ENCODE assay signal across 8 cellular contexts in genomic region chr5:177496111-177497010, GRCh38. TPM values are rescaled to one million over a fixed set of nuclear protein-coding genes. Genes with fewer than 3 reads are reported as not detected.
DNase-seq lines count a peak whose midpoint lies in the region; ATAC-seq lines count a peak whose summit lies in the region.

No MANE protein-coding gene starts in this region.

- no peak for DNase-seq in activated CD4-positive, alpha-beta T cell treated with anti-CD3 and anti-CD28 coated beads, Interleukin-2, amount 10 ng/mL, durations not matched to agents 24 days and 14 days
- DNase-seq in activated CD4-positive, alpha-beta T cell treated with anti-CD3 and anti-CD28 coated beads for 4 hours: no peak
- DNase-seq in NCI-H1105 (lab: John Stamatoyannopoulos, UW) (peak; percentile 28), Right ventricle myocardium inferior (ENCODE audit: missing footprints) (peak; percentile 90), trophoblast cell (peak; percentile 59 to 62), cerebellum (ENCODE audit: low spot score) (no peak)
- DNase-seq in activated T-cell treated with anti-CD3 and anti-CD28 coated beads, Interleukin-2, amount 50 U/mL, for 72 hours: peak; percentile 37 to 52

- peak overlapping the region; percentile 89 for H3K4ac ChIP-seq in trophoblast cell (ENCODE audit: low read depth, low read length)

- peak overlapping the region; percentile 95 for H3K9ac ChIP-seq in trophoblast cell (ENCODE audit: low read length)

- H3K9me3 Mint-ChIP-seq in activated CD4-positive, alpha-beta T cell treated with anti-CD3 and anti-CD28 coated beads, Interleukin-2, amount 10 ng/mL, durations not matched to agents 24 days and 14 days: no peaks in the 10 kb centered on the region
- no peaks in the 10 kb centered on the region for H3K9me3 Mint-ChIP-seq in activated T-cell treated with anti-CD3 and anti-CD28 coated beads, Interleukin-2, amount 50 U/mL, for 72 hours

- H3K4me3 ChIP-seq in trophoblast cell (ENCODE audit: low read depth, low read length): peak overlapping the region; percentile 76

- H2BK120ac ChIP-seq in trophoblast cell (ENCODE audit: insufficient read depth, low read length, poor library complexity): peak overlapping the region; percentile 97

- no peak overlapping the region for H3K23ac ChIP-seq in trophoblast cell (ENCODE audit: low read length)

- H3K18ac ChIP-seq in trophoblast cell (ENCODE audit: low read length): peak overlapping the region; percentile 95

- H3K79me2 ChIP-seq in trophoblast cell (ENCODE audit: control insufficient read depth, insufficient read depth, low read length, poor library complexity): peaks cover 21% of the 10 kb centered on the region

- peak overlapping the region; percentile 97 for H3K27ac ChIP-seq in trophoblast cell (ENCODE audit: low read depth, low read length)

- H2AK5ac ChIP-seq in trophoblast cell (ENCODE audit: low read length): peak overlapping the region; percentile 81

- peaks cover 8% of the 10 kb centered on the region for H3K36me3 Mint-ChIP-seq in activated CD4-positive, alpha-beta T cell treated with anti-CD3 and anti-CD28 coated beads, Interleukin-2, amount 10 ng/mL, durations not matched to agents 24 days and 14 days (ENCODE audit: low read depth)
- H3K36me3 Mint-ChIP-seq in activated T-cell treated with anti-CD3 and anti-CD28 coated beads, Interleukin-2, amount 50 U/mL, for 72 hours (ENCODE audit: insufficient read depth in 2 of 2): peaks cover 0 to under 1% of the 10 kb centered on the region in 2 donors

- H3K27me3 Mint-ChIP-seq in activated CD4-positive, alpha-beta T cell treated with anti-CD3 and anti-CD28 coated beads, Interleukin-2, amount 10 ng/mL, durations not matched to agents 24 days and 14 days: peaks cover 21% of the 10 kb centered on the region
- peaks cover 25% of the 10 kb centered on the region for H3K27me3 Mint-ChIP-seq in activated T-cell treated with anti-CD3 and anti-CD28 coated beads, Interleukin-2, amount 50 U/mL, for 72 hours (ENCODE audit: low read depth)

- H3K27ac Mint-ChIP-seq in activated CD4-positive, alpha-beta T cell treated with anti-CD3 and anti-CD28 coated beads, Interleukin-2, amount 10 ng/mL, durations not matched to agents 24 days and 14 days: peak overlapping the region; percentile 75
- no peak overlapping the region for H3K27ac Mint-ChIP-seq in activated T-cell treated with anti-CD3 and anti-CD28 coated beads, Interleukin-2, amount 50 U/mL, for 72 hours

- no peaks in the 10 kb centered on the region for H3K9me3 ChIP-seq in trophoblast cell (ENCODE audit: insufficient read depth, low read depth, low read length)

- peak overlapping the region; percentile 89 for H3K4me3 Mint-ChIP-seq in activated CD4-positive, alpha-beta T cell treated with anti-CD3 and anti-CD28 coated beads, Interleukin-2, amount 10 ng/mL, durations not matched to agents 24 days and 14 days
- H3K4me3 Mint-ChIP-seq in activated T-cell treated with anti-CD3 and anti-CD28 coated beads, Interleukin-2, amount 50 U/mL, for 72 hours: peak overlapping the region; percentile 84 to 85

- peaks cover 35% of the 10 kb centered on the region for H3K4me1 Mint-ChIP-seq in activated CD4-positive, alpha-beta T cell treated with anti-CD3 and anti-CD28 coated beads, Interleukin-2, amount 10 ng/mL, durations not matched to agents 24 days and 14 days
- H3K4me1 Mint-ChIP-seq in activated T-cell treated with anti-CD3 and anti-CD28 coated beads, Interleukin-2, amount 50 U/mL, for 72 hours (ENCODE audit: low read depth): peaks cover 37% of the 10 kb centered on the region

- H2AFZ ChIP-seq in trophoblast cell (ENCODE audit: insufficient read depth, low read length, poor library complexity): peak overlapping the region; percentile 64

- peaks cover 39 to 41% of the 10 kb centered on the region in 2 experiments for H3K36me3 ChIP-seq in trophoblast cell (ENCODE audit: control insufficient read depth in 1 of 2, insufficient read depth in 2 of 2, low read length in 2 of 2)

- H4K8ac ChIP-seq in trophoblast cell (ENCODE audit: low read depth, low read length): peak overlapping the region; percentile 91

- peaks cover 42 to 56% of the 10 kb centered on the region in 2 experiments for H3K4me1 ChIP-seq in trophoblast cell (ENCODE audit: control insufficient read depth in 1 of 2, insufficient read depth in 2 of 2, low read length in 2 of 2)

- peak overlapping the region; percentile 44 for H2BK12ac ChIP-seq in trophoblast cell (ENCODE audit: low read length)

- peak in 1 of 2 donors; percentile 18 for ATAC-seq in activated T-cell treated with anti-CD3 and anti-CD28 coated beads, Interleukin-2, amount 50 U/mL, for 72 hours (replicated peaks in 1 of 2)
- ATAC-seq in Right ventricle myocardium inferior: peak; percentile 62
- no peak for ATAC-seq in HG02938 (IDR thresholded peaks at IDR 0.05; ENCODE audit: unreplicated experiment)

- H4K12ac ChIP-seq in trophoblast cell (ENCODE audit: low read depth, low read length): peak overlapping the region; percentile 84

- no peaks in the 10 kb centered on the region for H3K27me3 ChIP-seq in trophoblast cell (ENCODE audit: insufficient read depth, low read length)

- H3K14ac ChIP-seq in trophoblast cell (ENCODE audit: low read length): peak overlapping the region; percentile 97

- H3K79me1 ChIP-seq in trophoblast cell (ENCODE audit: low read length): peaks cover 44% of the 10 kb centered on the region

- H2BK5ac ChIP-seq in trophoblast cell (ENCODE audit: low read depth, low read length, poor library complexity): peak overlapping the region; percentile 96

- H4K91ac ChIP-seq in trophoblast cell (ENCODE audit: low read depth, low read length): peak overlapping the region; percentile 98

- peak overlapping the region; percentile 75 for H3K4me2 ChIP-seq in trophoblast cell (ENCODE audit: low read length)

- no CpG with 5 or more reads among the region's 31 CpGs for WGBS in trophoblast cell (ENCODE audit: extremely low coverage, insufficient coverage, insufficient read length)

- intact Hi-C loops in activated CD4-positive, alpha-beta T cell treated with anti-CD3 and anti-CD28 coated beads, Interleukin-2, amount 10 ng/mL, durations not matched to agents 24 days and 14 days (cut with micrococcal nuclease): loop anchor here (1.0 to 2.0 kb wide), 7 partner anchors 18 to 362 kb away; partner anchors contain the start of gene GRK6
- intact Hi-C loops in Right ventricle myocardium inferior (cut with DNase I): loop anchor here (1.0 kb wide), 2 partner anchors 17 to 70 kb away; partner anchors contain the start of gene GRK6

RNA-seq across cellular contexts. Expression of gene PDLIM7, which starts 1.0 kb away (rescaled TPM):
- total RNA-seq in activated CD4-positive, alpha-beta T cell treated with anti-CD3 and anti-CD28 coated beads, Interleukin-2, amount 10 ng/mL, durations not matched to agents 24 days and 14 days: 64.9 and 65.3 TPM in 2 replicates
- 10 to 100 TPM; 87.5 to 93.9 TPM for total RNA-seq in activated T-cell treated with anti-CD3 and anti-CD28 coated beads, Interleukin-2, amount 50 U/mL, for 72 hours
- 43.1 TPM for total RNA-seq in Right ventricle myocardium inferior
- polyA plus RNA-seq in trophoblast cell (2013): 220 and 227 TPM in 2 replicates
- total RNA-seq in cerebellum: 10.4 TPM

RNA-seq across cellular contexts. Expression of gene DOK3, which starts 13.3 kb away (rescaled TPM):
- 4.5 and 5.2 TPM in 2 replicates for total RNA-seq in activated CD4-positive, alpha-beta T cell treated with anti-CD3 and anti-CD28 coated beads, Interleukin-2, amount 10 ng/mL, durations not matched to agents 24 days and 14 days
- 1 to 10 TPM; 4.0 to 5.7 TPM for total RNA-seq in activated T-cell treated with anti-CD3 and anti-CD28 coated beads, Interleukin-2, amount 50 U/mL, for 72 hours
- total RNA-seq in Right ventricle myocardium inferior (4.4 TPM), cerebellum (6.4 TPM)
- 2.4 and 2.5 TPM in 2 replicates for polyA plus RNA-seq in trophoblast cell (2013)

RNA-seq across cellular contexts. Expression of gene DDX41, which starts 20.4 kb away (rescaled TPM):
- 157 and 172 TPM in 2 replicates for total RNA-seq in activated CD4-positive, alpha-beta T cell treated with anti-CD3 and anti-CD28 coated beads, Interleukin-2, amount 10 ng/mL, durations not matched to agents 24 days and 14 days
- 100 to 1,000 TPM in 1 of 2 donors, 10 to 100 TPM in 1; 89.2 to 117 TPM for total RNA-seq in activated T-cell treated with anti-CD3 and anti-CD28 coated beads, Interleukin-2, amount 50 U/mL, for 72 hours
- total RNA-seq in Right ventricle myocardium inferior (30.1 TPM), cerebellum (50.5 TPM)
- 56.2 and 62.3 TPM in 2 replicates for polyA plus RNA-seq in trophoblast cell (2013)

RNA-seq across cellular contexts. Expression of gene DBN1, which starts 22.9 kb away (rescaled TPM):
- total RNA-seq in activated CD4-positive, alpha-beta T cell treated with anti-CD3 and anti-CD28 coated beads, Interleukin-2, amount 10 ng/mL, durations not matched to agents 24 days and 14 days: 22.0 and 23.5 TPM in 2 replicates
- 10 to 100 TPM; 69.5 to 98.8 TPM for total RNA-seq in activated T-cell treated with anti-CD3 and anti-CD28 coated beads, Interleukin-2, amount 50 U/mL, for 72 hours
- 32.2 TPM for total RNA-seq in Right ventricle myocardium inferior
- polyA plus RNA-seq in trophoblast cell (2013): 206 and 211 TPM in 2 replicates
- 139 TPM for total RNA-seq in cerebellum

RNA-seq across cellular contexts. Expression of gene PRR7, which starts 49.7 kb away (rescaled TPM):
- 13.6 TPM in 2 replicates for total RNA-seq in activated CD4-positive, alpha-beta T cell treated with anti-CD3 and anti-CD28 coated beads, Interleukin-2, amount 10 ng/mL, durations not matched to agents 24 days and 14 days
- total RNA-seq in activated T-cell treated with anti-CD3 and anti-CD28 coated beads, Interleukin-2, amount 50 U/mL, for 72 hours: 10 to 100 TPM; 12.1 to 16.0 TPM
- 1.4 TPM for total RNA-seq in Right ventricle myocardium inferior
- polyA plus RNA-seq in trophoblast cell (2013): 1.7 and 1.9 TPM in 2 replicates
- 5.9 TPM for total RNA-seq in cerebellum

Comparison
In these comparisons a context has a peak if more than half of its experiments do, and no peak if none do; other contexts are left out.
1. DNase-seq: peak in NCI-H1105 (single experiment), activated T-cell treated with anti-CD3 and anti-CD28 coated beads, Interleukin-2, amount 50 U/mL, for 72 hours (2 of 2), Right ventricle myocardium inferior (single experiment) and trophoblast cell (2 of 2); none in activated CD4-positive, alpha-beta T cell treated with anti-CD3 and anti-CD28 coated beads, Interleukin-2, amount 10 ng/mL, durations not matched to agents 24 days and 14 days (single experiment), activated CD4-positive, alpha-beta T cell treated with anti-CD3 and anti-CD28 coated beads for 4 hours (0 of 2) and cerebellum (single experiment).